ENCODE assay signal across 8 cellular contexts in genomic region chr19:41959056-41960053, GRCh38. TPM values are rescaled to one million over a fixed set of nuclear protein-coding genes. Genes with fewer than 3 reads are reported as not detected.
DNase-seq lines count a peak whose midpoint lies in the region; ATAC-seq, FAIRE-seq and TF ChIP-seq lines count a peak whose summit lies in the region.

RABAC1 (minus strand) TSS chr19:41959321; CDS start chr19:41959292, 29 bp downstream.

- no peak for FAIRE-seq in bronchial epithelial cell (lab: Jason Lieb, UNC)

- H3K27me3 ChIP-seq in bronchial epithelial cell (ENCODE audit: control insufficient read depth, insufficient read depth, low read length) = no peaks in the 10 kb centered on the region

- in situ Hi-C loops in ACHN (cut with HindIII; ENCODE audit: low pct_ligation_motif_present, low pct_unique_long_range_greater_than_20kb, low sequenced_read_pairs) = no loop called here

- ATAC-seq in GM18870 (IDR thresholded peaks at IDR 0.05; ENCODE audit: unreplicated experiment) = peak; percentile 81
- ATAC-seq in HG03139 (IDR thresholded peaks at IDR 0.05; ENCODE audit: unreplicated experiment) = peak; percentile 78

- peak; percentile 86 for DNase-seq in ACHN
- peak; percentile 100 for DNase-seq in NCI-H2227 treated with DMSO at 0.1 percent for 48 hours (lab: John Stamatoyannopoulos, UW)
- peak; percentile 89 for DNase-seq in bronchial epithelial cell (ENCODE audit: low read depth)
- peak; percentile 96 for DNase-seq in iPS-NIHi7 (ENCODE audit: extremely low spot score)
- DNase-seq in smooth muscle cell of the brain vasculature (ENCODE audit: low read depth, low spot score) = peak; percentile 70

- no peak for TF ChIP-seq CTCF in WI38 (IDR thresholded peaks at IDR 0.05; ENCODE audit: low read depth, low read length)
- TF ChIP-seq CTCF in bronchial epithelial cell (IDR thresholded peaks at IDR 0.05; ENCODE audit: insufficient read depth, low read length, severe bottlenecking) = no peak

- peaks cover 2% of the 10 kb centered on the region for H3K36me3 ChIP-seq in bronchial epithelial cell (ENCODE audit: control insufficient read depth, insufficient read depth, low read length)

- H3K4me3 ChIP-seq in WI38 (ENCODE audit: low read depth, low read length) (peak within 1 kb of the TSS; percentile 97), bronchial epithelial cell (ENCODE audit: low read depth, low read length) (peak within 1 kb of the TSS; percentile 85)

RNA-seq across cellular contexts. Expression of gene RABAC1, which starts in this region (rescaled TPM):
- 96.6 and 98.4 TPM in 2 replicates for total RNA-seq in bronchial epithelial cell

Comparison
In these comparisons a context has a peak if more than half of its experiments do, and no peak if none do; other contexts are left out.
1. Peak in every context shown above with its lines: DNase-seq, ATAC-seq and H3K4me3 ChIP-seq.